ENCODE assay signal across 9 cellular contexts in the genomic region with DNA sequence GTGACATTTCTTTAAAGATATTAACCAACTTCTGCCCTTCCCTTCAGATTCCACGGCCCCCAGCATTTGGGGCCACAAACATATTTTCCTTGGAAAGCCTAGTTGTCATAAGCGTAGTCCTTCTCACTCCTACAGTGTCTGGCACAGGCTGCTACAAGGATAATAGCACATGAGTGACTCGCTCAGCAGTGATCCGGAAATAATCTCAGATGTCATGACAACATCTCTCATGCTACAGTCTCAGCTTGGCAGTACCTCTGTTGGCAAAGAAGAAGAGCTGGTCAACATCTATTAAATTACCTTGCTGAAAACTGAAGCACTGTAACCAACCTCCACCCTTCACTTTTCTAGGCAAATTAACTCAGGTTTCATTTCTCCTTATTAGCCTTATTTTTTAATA.
DNase-seq lines count a peak whose midpoint lies in the region; ATAC-seq and TF ChIP-seq lines count a peak whose summit lies in the region.
"Had no signal": no experiment of that assay in that cellular context is flagged by ENCODE, and none has a peak within 500 bp of the region (broad histone marks: within the 10 kb centered on the region; RNA-seq: fewer than 3 reads in every experiment).

No MANE protein-coding gene starts in this region.

- no peak for TF ChIP-seq CTCF in retinal pigment epithelial cell (conservative IDR thresholded peaks at IDR 0.05; ENCODE audit: low read depth, low read length)

- DNase-seq in NCI-H446 treated with DMSO at 0.1 percent for 48 hours (lab: John Stamatoyannopoulos, UW) (peak; percentile 86), epithelial cell of prostate (ENCODE audit: low read depth, low spot score) (peak; percentile 14), retinal pigment epithelial cell (ENCODE audit: low read depth) (peak; percentile 72)
- DNase-seq in activated T-cell treated with anti-CD3 and anti-CD28 coated beads, Interleukin-2, amount 50 U/mL, for 48 hours, result no peak
- no peak for DNase-seq in central memory CD4-positive, alpha-beta T cell
- DNase-seq: psoas muscle had no signal

- ATAC-seq in HG02840 (IDR thresholded peaks at IDR 0.05; ENCODE audit: low FRiP score, unreplicated experiment), result peak; percentile 49
- ATAC-seq in HG02759 (IDR thresholded peaks at IDR 0.05; ENCODE audit: unreplicated experiment), result no peak
- ATAC-seq: psoas muscle had no signal

- no peak overlapping the region for H3K4me3 ChIP-seq in retinal pigment epithelial cell (ENCODE audit: low read length)
- H3K4me3 ChIP-seq: breast epithelium, psoas muscle had no signal

- H3K27ac ChIP-seq in epithelial cell of prostate, result no peak overlapping the region
- H3K27ac ChIP-seq: breast epithelium, psoas muscle had no signal

Comparison
In these comparisons a context has a peak if more than half of its experiments do, and no peak if none do; other contexts are left out.
1. DNase-seq: peak in NCI-H446 treated with DMSO at 0.1 percent for 48 hours (single experiment), epithelial cell of prostate (single experiment) and retinal pigment epithelial cell (single experiment); none in activated T-cell treated with anti-CD3 and anti-CD28 coated beads, Interleukin-2, amount 50 U/mL, for 48 hours (0 of 2) and central memory CD4-positive, alpha-beta T cell (single experiment).